1 cellular context compared by ENCODE assay signal in genomic region chr3:12644297-12644937, GRCh38.
TF ChIP-seq lines count a peak whose summit lies in the region.

No MANE protein-coding gene starts in this region.

TF ChIP-seq in K562, 482 proteins besides CTCF, POLR2A, EP300 and RAD21 (continued from another document):
- TF ChIP-seq HMGXB4 (CRISPR knock-in tag; IDR thresholded peaks at IDR 0.05) (no peak), ZNF512 (tag; IDR thresholded peaks at IDR 0.05) (no peak), HINFP (tag; conservative IDR thresholded peaks at IDR 0.05; ENCODE audit: low read depth) (no peak), POU5F1 (IDR thresholded peaks at IDR 0.05; ENCODE audit: borderline replicate concordance, low read depth, low read length, partially characterized antibody) (no peak), SRSF7 (optimal IDR thresholded peaks at IDR 0.05; ENCODE audit: low read depth, low read length) (no peak), E2F3 (CRISPR knock-in tag; IDR thresholded peaks at IDR 0.05) (no peak), IRF2 (CRISPR knock-in tag; IDR thresholded peaks at IDR 0.05) (no peak), GABPB1 (CRISPR knock-in tag; IDR thresholded peaks at IDR 0.05) (no peak), TCFL5 (CRISPR knock-in tag; conservative IDR thresholded peaks at IDR 0.05) (no peak)
